In the genomic region with DNA sequence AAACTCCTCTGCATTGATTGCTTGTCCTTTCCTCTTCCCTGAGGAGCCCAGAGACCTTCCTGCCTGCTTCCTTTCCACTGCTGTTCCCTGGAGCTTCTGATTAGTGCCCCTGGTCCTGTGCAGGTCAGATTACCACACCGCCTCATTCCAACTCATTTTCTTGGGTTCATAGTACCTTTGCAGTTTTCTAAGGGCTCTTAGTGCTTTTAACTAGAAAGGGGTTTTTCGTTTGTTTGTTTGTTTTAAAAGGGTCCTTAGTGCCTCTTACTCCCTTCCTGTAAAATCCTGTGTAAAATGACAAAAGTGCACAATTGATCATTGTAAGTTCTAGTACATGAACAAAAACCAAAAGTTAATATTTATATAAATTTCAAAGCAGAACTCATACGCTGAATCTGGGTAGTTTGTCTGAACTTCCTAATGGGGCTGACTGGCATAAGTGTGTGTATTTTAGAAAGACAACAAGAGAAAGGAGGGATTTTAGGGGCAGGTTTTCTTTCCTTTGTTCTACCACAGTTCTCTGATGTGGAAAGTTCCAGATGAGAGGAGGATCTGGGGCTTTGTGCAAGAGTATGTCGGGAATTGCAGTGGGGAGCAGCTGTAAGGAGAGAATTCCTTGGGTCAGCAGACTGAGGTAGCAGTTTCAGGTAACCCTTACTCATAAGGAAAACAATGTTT, we compare ENCODE assay signal across 10 cellular contexts. TPM values are rescaled to one million over a fixed set of nuclear protein-coding genes. Genes with fewer than 3 reads are reported as not detected.
A peak's percentile ranks its signal among the peaks of the same experiment; 100 is the strongest.
DNase-seq lines count a peak whose midpoint lies in the region; ATAC-seq and TF ChIP-seq lines count a peak whose summit lies in the region.
"Had no signal": no experiment of that assay in that cellular context is flagged by ENCODE, and none has a peak within 500 bp of the region (broad histone marks: within the 10 kb centered on the region; RNA-seq: fewer than 3 reads in every experiment).

No MANE protein-coding gene starts in this region.

- no peak for TF ChIP-seq CTCF in activated B cell treated with CpG ODN at 0.5 μM for 24 hours (IDR thresholded peaks at IDR 0.05)
- no peak for TF ChIP-seq CTCF in osteocyte (IDR thresholded peaks at IDR 0.05)

- WGBS in right cardiac atrium, result 69% methylated on average over 4 of the region's 4 CpGs

- H3K4me3 Mint-ChIP-seq in CD8-positive, alpha-beta memory T cell, result peak overlapping the region in 5 of 7 donors; percentile 42 to 65 (median 53)
- no peak overlapping the region for H3K4me3 Mint-ChIP-seq in activated B cell treated with CpG ODN at 0.5 μM for 24 hours
- no peak overlapping the region for H3K4me3 Mint-ChIP-seq in osteocyte (ENCODE audit: unreplicated experiment)

- peaks cover 81 to 97% (median 94%) of the 10 kb centered on the region in 3 donors for H3K4me1 Mint-ChIP-seq in CD8-positive, alpha-beta memory T cell
- peaks cover 28% of the 10 kb centered on the region for H3K4me1 Mint-ChIP-seq in activated B cell treated with CpG ODN at 0.5 μM for 24 hours
- H3K4me1 Mint-ChIP-seq in osteocyte (ENCODE audit: unreplicated experiment), result peaks cover 34% of the 10 kb centered on the region

- DNase-seq in CD8-positive, alpha-beta memory T cell, result no peak
- DNase-seq in activated B cell treated with CpG ODN at 0.5 μM for 24 hours (no peak), right cardiac atrium (no peak), osteocyte (ENCODE audit: extremely low spot score, unreplicated experiment) (no peak), NCI-H2227 treated with DMSO at 0.1 percent for 48 hours (lab: John Stamatoyannopoulos, UW) (no peak), COLO668 (lab: John Stamatoyannopoulos, UW; ENCODE audit: unreplicated experiment) (no peak), SKM-1 treated with dmso at 0.1 percent for 144 hours (lab: John Stamatoyannopoulos, UW; ENCODE audit: unreplicated experiment) (no peak)
- DNase-seq: activated naive CD4-positive, alpha-beta T cell treated with anti-CD3 and anti-CD28 coated beads, Interleukin-2, amount 50 U/mL, for 16 hours; DMS 273 treated with DMSO at 0.1 percent for 48 hours had no signal

- peak overlapping the region; percentile 9 to 89 (median 71) for H3K27ac Mint-ChIP-seq in CD8-positive, alpha-beta memory T cell
- H3K27ac Mint-ChIP-seq in activated B cell treated with CpG ODN at 0.5 μM for 24 hours (peak overlapping the region; percentile 15), osteocyte (ENCODE audit: unreplicated experiment) (peak overlapping the region; percentile 87)

- ATAC-seq in activated B cell treated with CpG ODN at 0.5 μM for 24 hours (ENCODE audit: low read depth), result no peak
- peak; percentile 45 to 53 for ATAC-seq in right cardiac atrium
- no peak for ATAC-seq in GM21786 (IDR thresholded peaks at IDR 0.05; ENCODE audit: unreplicated experiment)

- H3K27ac ChIP-seq in CD8-positive, alpha-beta memory T cell (ENCODE audit: low read depth, low read length), result no peak overlapping the region
- H3K27ac ChIP-seq in right cardiac atrium (ENCODE audit: low read length), result no peak overlapping the region

- peaks cover 50% of the 10 kb centered on the region for H3K4me1 ChIP-seq in CD8-positive, alpha-beta memory T cell (ENCODE audit: insufficient read depth, low read length)
- peaks cover 9% of the 10 kb centered on the region for H3K4me1 ChIP-seq in right cardiac atrium (ENCODE audit: control insufficient read depth, insufficient read depth, low read length)

- no peaks in the 10 kb centered on the region for H3K36me3 ChIP-seq in CD8-positive, alpha-beta memory T cell (ENCODE audit: insufficient read depth, low read length)

- H3K9me3 Mint-ChIP-seq in CD8-positive, alpha-beta memory T cell, result no peaks in the 10 kb centered on the region
- H3K9me3 Mint-ChIP-seq in activated B cell treated with CpG ODN at 0.5 μM for 24 hours, result peaks cover 4% of the 10 kb centered on the region
- peaks cover 5% of the 10 kb centered on the region for H3K9me3 Mint-ChIP-seq in osteocyte (ENCODE audit: unreplicated experiment)

- no peak overlapping the region for H3K4me3 ChIP-seq in CD8-positive, alpha-beta memory T cell (ENCODE audit: low read length)
- H3K4me3 ChIP-seq in right cardiac atrium (ENCODE audit: low read length), result no peak overlapping the region

- no peaks in the 10 kb centered on the region for H3K27me3 Mint-ChIP-seq in CD8-positive, alpha-beta memory T cell
- H3K27me3 Mint-ChIP-seq in activated B cell treated with CpG ODN at 0.5 μM for 24 hours (no peaks in the 10 kb centered on the region), osteocyte (ENCODE audit: unreplicated experiment) (no peaks in the 10 kb centered on the region)

- CTCF ChIA-PET in CD8-positive, alpha-beta memory T cell (lab: Charles Lee), result interaction anchor here (1.6 kb wide), 1 partner anchor 21 kb away, joined by 3 read pairs; no protein-coding TSS in a partner anchor
- CTCF ChIA-PET in activated B cell treated with CpG ODN at 0.5 μM for 24 hours (lab: Charles Lee), result no interaction called here

- intact Hi-C loops in activated B cell treated with CpG ODN at 0.5 μM for 24 hours (cut with micrococcal nuclease) (no loop called here), right cardiac atrium (cut with DNase I) (no loop called here)

- H3K36me3 Mint-ChIP-seq in CD8-positive, alpha-beta memory T cell, result peaks cover 13 to 67% (median 23%) of the 10 kb centered on the region in 3 donors
- H3K36me3 Mint-ChIP-seq in activated B cell treated with CpG ODN at 0.5 μM for 24 hours (ENCODE audit: low read depth) (peaks cover 51% of the 10 kb centered on the region), osteocyte (ENCODE audit: unreplicated experiment) (peaks cover 16% of the 10 kb centered on the region)

- POLR2A ChIA-PET in CD8-positive, alpha-beta memory T cell (lab: Charles Lee), result interaction anchor here (1.1 kb wide), 1 partner anchor 20 kb away, joined by 4 read pairs; no protein-coding TSS in a partner anchor
- POLR2A ChIA-PET in activated B cell treated with CpG ODN at 0.5 μM for 24 hours (lab: Charles Lee), result no interaction called here

- H3K9me3 ChIP-seq in CD8-positive, alpha-beta memory T cell (ENCODE audit: low read length), result no peaks in the 10 kb centered on the region
- no peaks in the 10 kb centered on the region for H3K9me3 ChIP-seq in right cardiac atrium (ENCODE audit: control insufficient read depth, low read length)

- no peaks in the 10 kb centered on the region for H3K27me3 ChIP-seq in CD8-positive, alpha-beta memory T cell (ENCODE audit: insufficient read depth, low read length, poor library complexity, severe bottlenecking)
- no peaks in the 10 kb centered on the region for H3K27me3 ChIP-seq in right cardiac atrium (ENCODE audit: control insufficient read depth, insufficient read depth)

RNA-seq across cellular contexts. Expression of a gene that starts 30.6 kb away (rescaled TPM):
- total RNA-seq in CD8-positive, alpha-beta memory T cell, result 10 to 100 TPM; 34.2 to 35.9 TPM
- 55.1 TPM for polyA plus RNA-seq in CD8-positive, alpha-beta memory T cell
- total RNA-seq in activated B cell treated with CpG ODN at 0.5 μM for 24 hours (31.1 TPM in 2 replicates), right cardiac atrium (10 to 100 TPM; 23.6 to 29.0 (median 27.2) TPM), osteocyte (25.9 and 29.2 TPM in 2 replicates)
- 12.1 TPM for polyA plus RNA-seq in right cardiac atrium

Comparison
In these comparisons a context has a peak if more than half of its experiments do, and no peak if none do; other contexts are left out.
1. H3K27ac Mint-ChIP-seq: peak in every context shown above with its lines; median percentile 87 in osteocyte; 71 in CD8-positive, alpha-beta memory T cell; 15 in activated B cell treated with CpG ODN at 0.5 μM for 24 hours.
2. H3K4me3 Mint-ChIP-seq: peak in CD8-positive, alpha-beta memory T cell (5 of 7); none in activated B cell treated with CpG ODN at 0.5 μM for 24 hours (single experiment) and osteocyte (single experiment).
3. ATAC-seq: peak in right cardiac atrium (2 of 2); none in activated B cell treated with CpG ODN at 0.5 μM for 24 hours (single experiment) and GM21786 (single experiment).